In the genomic region with DNA sequence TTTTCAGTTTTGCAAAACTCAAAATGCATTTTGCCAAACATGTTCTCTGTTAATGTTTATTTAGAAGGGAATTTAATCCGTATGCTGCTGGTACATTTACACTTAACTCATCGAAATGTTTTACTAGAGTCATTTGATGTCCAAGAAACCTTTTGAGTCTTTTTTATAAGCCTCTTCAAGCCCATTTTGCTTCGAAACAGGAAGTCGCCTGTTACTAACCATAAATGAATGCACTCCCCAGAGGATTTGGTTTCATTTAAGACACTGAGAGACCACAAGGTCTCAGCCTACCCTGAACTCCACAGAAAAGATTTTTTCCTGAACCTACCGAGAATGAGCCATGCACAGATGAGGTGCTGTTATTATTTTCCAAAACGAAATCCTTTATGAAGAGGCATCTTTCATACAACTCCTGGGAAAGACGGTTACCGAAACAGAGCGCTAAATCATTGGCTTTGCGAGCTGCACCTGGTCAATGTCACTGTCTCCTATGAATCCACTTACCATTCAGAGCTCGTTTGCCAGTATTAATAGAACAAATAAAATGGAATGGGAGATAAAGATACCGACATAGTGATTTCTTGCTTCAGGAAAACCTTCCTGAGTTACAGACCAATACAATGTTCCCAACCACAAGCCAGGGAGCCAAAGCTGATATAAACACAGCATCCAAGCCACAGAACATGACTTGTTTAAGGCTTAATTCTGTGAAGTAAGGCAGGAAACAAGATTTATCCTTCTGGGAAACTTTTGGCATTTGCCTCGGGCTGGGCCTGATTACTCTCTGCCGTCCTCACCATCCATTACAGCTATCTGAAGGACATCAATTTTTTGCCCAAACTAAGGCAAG, we compare ENCODE assay signal across 1 cellular context.
TF ChIP-seq lines count a peak whose summit lies in the region.

No MANE protein-coding gene starts in this region.

TF ChIP-seq in GM23338, 12 proteins besides CTCF, POLR2A, EP300 and RAD21 (continued from another document):
- TF ChIP-seq, protein P1, sequence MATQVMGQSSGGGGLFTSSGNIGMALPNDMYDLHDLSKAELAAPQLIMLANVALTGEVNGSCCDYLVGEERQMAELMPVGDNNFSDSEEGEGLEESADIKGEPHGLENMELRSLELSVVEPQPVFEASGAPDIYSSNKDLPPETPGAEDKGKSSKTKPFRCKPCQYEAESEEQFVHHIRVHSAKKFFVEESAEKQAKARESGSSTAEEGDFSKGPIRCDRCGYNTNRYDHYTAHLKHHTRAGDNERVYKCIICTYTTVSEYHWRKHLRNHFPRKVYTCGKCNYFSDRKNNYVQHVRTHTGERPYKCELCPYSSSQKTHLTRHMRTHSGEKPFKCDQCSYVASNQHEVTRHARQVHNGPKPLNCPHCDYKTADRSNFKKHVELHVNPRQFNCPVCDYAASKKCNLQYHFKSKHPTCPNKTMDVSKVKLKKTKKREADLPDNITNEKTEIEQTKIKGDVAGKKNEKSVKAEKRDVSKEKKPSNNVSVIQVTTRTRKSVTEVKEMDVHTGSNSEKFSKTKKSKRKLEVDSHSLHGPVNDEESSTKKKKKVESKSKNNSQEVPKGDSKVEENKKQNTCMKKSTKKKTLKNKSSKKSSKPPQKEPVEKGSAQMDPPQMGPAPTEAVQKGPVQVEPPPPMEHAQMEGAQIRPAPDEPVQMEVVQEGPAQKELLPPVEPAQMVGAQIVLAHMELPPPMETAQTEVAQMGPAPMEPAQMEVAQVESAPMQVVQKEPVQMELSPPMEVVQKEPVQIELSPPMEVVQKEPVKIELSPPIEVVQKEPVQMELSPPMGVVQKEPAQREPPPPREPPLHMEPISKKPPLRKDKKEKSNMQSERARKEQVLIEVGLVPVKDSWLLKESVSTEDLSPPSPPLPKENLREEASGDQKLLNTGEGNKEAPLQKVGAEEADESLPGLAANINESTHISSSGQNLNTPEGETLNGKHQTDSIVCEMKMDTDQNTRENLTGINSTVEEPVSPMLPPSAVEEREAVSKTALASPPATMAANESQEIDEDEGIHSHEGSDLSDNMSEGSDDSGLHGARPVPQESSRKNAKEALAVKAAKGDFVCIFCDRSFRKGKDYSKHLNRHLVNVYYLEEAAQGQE (IDR thresholded peaks at IDR 0.05; ENCODE audit: unreplicated experiment): no peak
- TF ChIP-seq EZH2 (IDR thresholded peaks at IDR 0.05; ENCODE audit: low read depth, unreplicated experiment) (no peak), EZH2phosphoT487 (IDR thresholded peaks at IDR 0.05; ENCODE audit: unreplicated experiment) (no peak)
